ENCODE assay signal across 9 cellular contexts in the genomic region with DNA sequence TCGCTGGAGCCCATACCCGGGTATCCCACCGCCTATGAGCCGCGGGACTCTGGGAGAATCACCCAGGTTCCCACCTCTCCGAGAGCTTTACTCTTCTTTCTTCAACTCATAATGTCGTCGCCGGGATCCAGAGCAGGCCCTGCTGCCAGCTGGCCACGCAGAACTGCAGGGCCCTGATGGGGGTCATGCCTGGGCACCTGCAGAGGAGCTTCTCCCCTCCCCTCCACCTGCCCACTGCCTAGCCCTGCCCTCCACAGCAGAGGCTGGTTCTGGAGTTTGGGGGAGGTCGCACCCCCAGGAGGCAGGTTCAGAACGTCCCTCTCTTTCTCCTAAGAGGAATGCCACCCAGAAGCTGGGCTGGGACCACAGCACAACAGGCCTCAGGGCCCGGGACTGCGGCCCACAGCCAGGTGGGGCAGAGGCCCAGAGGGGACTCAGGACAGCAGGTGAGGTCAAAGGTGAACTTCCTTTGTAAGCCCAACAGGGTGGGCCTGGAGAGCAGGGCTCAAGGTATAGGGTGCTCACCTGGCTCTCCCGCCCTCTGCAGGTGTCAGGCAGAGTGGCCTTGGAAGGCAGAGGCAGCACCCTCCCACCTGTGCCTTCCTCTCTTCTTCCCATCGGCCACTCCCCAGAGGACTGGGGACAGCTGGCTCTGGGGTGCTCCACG. TPM values are rescaled to one million over a fixed set of nuclear protein-coding genes. Genes with fewer than 3 reads are reported as not detected.
DNase-seq lines count a peak whose midpoint lies in the region; ATAC-seq, FAIRE-seq and TF ChIP-seq lines count a peak whose summit lies in the region.
"Had no signal": no experiment of that assay in that cellular context is flagged by ENCODE, and none has a peak within 500 bp of the region (broad histone marks: within the 10 kb centered on the region; RNA-seq: fewer than 3 reads in every experiment).

No MANE protein-coding gene starts in this region.

- TF ChIP-seq CTCF in Caco-2 (IDR thresholded peaks at IDR 0.05; ENCODE audit: insufficient read depth in 1 of 2, low read depth in 1 of 2, low read length in 1 of 2, severe bottlenecking in 1 of 2, unreplicated experiment in 1 of 2) (peak; percentile 26 to 77), HFFc6 (IDR thresholded peaks at IDR 0.05) (0 out of 2 replicates have a peak, but pooled peaks have one; percentile 12), astrocyte (IDR thresholded peaks at IDR 0.05; ENCODE audit: insufficient read depth, low read depth, low read length) (no peak), neutrophil (IDR thresholded peaks at IDR 0.05) (no peak), glutamatergic neuron (IDR thresholded peaks at IDR 0.05; ENCODE audit: partially characterized antibody, unreplicated experiment) (no peak)

- H3K9me3 Mint-ChIP-seq in Caco-2 (ENCODE audit: unreplicated experiment): no peaks in the 10 kb centered on the region
- no peaks in the 10 kb centered on the region for H3K9me3 Mint-ChIP-seq in HFFc6
- H3K9me3 Mint-ChIP-seq in astrocyte (ENCODE audit: unreplicated experiment): no peaks in the 10 kb centered on the region
- H3K9me3 Mint-ChIP-seq in glutamatergic neuron (ENCODE audit: unreplicated experiment): no peaks in the 10 kb centered on the region

- H3K27me3 Mint-ChIP-seq in Caco-2 (ENCODE audit: insufficient read depth, unreplicated experiment): no peaks in the 10 kb centered on the region
- H3K27me3 Mint-ChIP-seq in HFFc6 (ENCODE audit: insufficient read depth): no peaks in the 10 kb centered on the region
- H3K27me3 Mint-ChIP-seq in astrocyte (ENCODE audit: low read depth, unreplicated experiment): no peaks in the 10 kb centered on the region
- H3K27me3 Mint-ChIP-seq in glutamatergic neuron (ENCODE audit: unreplicated experiment): peaks cover 9% of the 10 kb centered on the region

- H3K4me2 ChIP-seq in astrocyte (ENCODE audit: low read length): no peak overlapping the region

- CTCF ChIA-PET in Caco-2 (lab: Charles Lee): interaction anchor here (0.6 to 3.0 kb wide), 5 partner anchors 10 to 129 kb away, joined by 3 to 23 read pairs (median 5); no protein-coding TSS in a partner anchor

- POLR2A ChIA-PET in Caco-2 (lab: Charles Lee): interaction anchor here (1.0 to 1.1 kb wide), 2 partner anchors 42 to 97 kb away, joined by 3 to 5 read pairs; partner anchors contain the start of gene NEAT1

- no peaks in the 10 kb centered on the region for H4K20me1 ChIP-seq in astrocyte (ENCODE audit: insufficient read depth, low read length)

- H3K9ac ChIP-seq in astrocyte (ENCODE audit: low read length): no peak overlapping the region

- no peak overlapping the region for H3K4me3 Mint-ChIP-seq in Caco-2 (ENCODE audit: unreplicated experiment)
- H3K4me3 Mint-ChIP-seq in HFFc6: no peak overlapping the region
- H3K4me3 Mint-ChIP-seq in astrocyte (ENCODE audit: unreplicated experiment): no peak overlapping the region
- H3K4me3 Mint-ChIP-seq in glutamatergic neuron (ENCODE audit: unreplicated experiment): no peak overlapping the region

- H3K4me3 ChIP-seq in Caco-2 (ENCODE audit: low read depth, low read length) (no peak overlapping the region), astrocyte (ENCODE audit: insufficient read depth, low read depth, low read length) (no peak overlapping the region), neutrophil (ENCODE audit: low read depth in 1 of 2, low read length in 1 of 2) (no peak overlapping the region)

- peaks cover 14% of the 10 kb centered on the region for H3K36me3 Mint-ChIP-seq in Caco-2 (ENCODE audit: insufficient read depth, unreplicated experiment)
- no peaks in the 10 kb centered on the region for H3K36me3 Mint-ChIP-seq in HFFc6 (ENCODE audit: low read depth)
- no peaks in the 10 kb centered on the region for H3K36me3 Mint-ChIP-seq in astrocyte (ENCODE audit: low read depth, unreplicated experiment)
- no peaks in the 10 kb centered on the region for H3K36me3 Mint-ChIP-seq in glutamatergic neuron (ENCODE audit: unreplicated experiment)

- H3K4me1 ChIP-seq in Caco-2 (peaks cover 51% of the 10 kb centered on the region), astrocyte (ENCODE audit: insufficient read depth, low read length) (peaks cover 27% of the 10 kb centered on the region), neutrophil (ENCODE audit: control insufficient read depth in 1 of 2, insufficient read depth in 1 of 2, low read depth in 1 of 2, low read length in 1 of 2) (peaks cover 31 to 35% of the 10 kb centered on the region in 2 experiments)

- ATAC-seq in GM18868 (IDR thresholded peaks at IDR 0.05; ENCODE audit: unreplicated experiment): no peak
- ATAC-seq in HG02852 (IDR thresholded peaks at IDR 0.05; ENCODE audit: unreplicated experiment): no peak

- FAIRE-seq in astrocyte (lab: Jason Lieb, UNC): no peak

- H3K27ac Mint-ChIP-seq in Caco-2 (ENCODE audit: unreplicated experiment): peak overlapping the region; percentile 90
- H3K27ac Mint-ChIP-seq in HFFc6: 0 out of 2 replicates have a peak overlapping the region, but pooled peaks have one; percentile 40
- H3K27ac Mint-ChIP-seq in astrocyte (ENCODE audit: unreplicated experiment): peak overlapping the region; percentile 47
- H3K27ac Mint-ChIP-seq in glutamatergic neuron (ENCODE audit: unreplicated experiment): no peak overlapping the region

- H3K9me3 ChIP-seq in Caco-2 (no peaks in the 10 kb centered on the region), astrocyte (ENCODE audit: insufficient read depth, low read depth, low read length) (no peaks in the 10 kb centered on the region), neutrophil (no peaks in the 10 kb centered on the region)

- intact Hi-C loops in Caco-2 (cut with micrococcal nuclease; ENCODE audit: unreplicated experiment): loop anchor here (1.0 kb wide), 1 partner anchor 14 kb away; no protein-coding TSS in a partner anchor

- DNase-seq in Caco-2 (peak; percentile 74 to 87), HFFc6 (no peak), astrocyte (ENCODE audit: low read depth) (no peak), glutamatergic neuron (no peak), HuH-7 (ENCODE audit: low spot score) (no peak)
- DNase-seq: effector memory CD4-positive, alpha-beta T cell had no signal

- H3K36me3 ChIP-seq in Caco-2 (ENCODE audit: control insufficient read depth, insufficient read depth, low read length) (no peaks in the 10 kb centered on the region), astrocyte (ENCODE audit: insufficient read depth, low read length) (no peaks in the 10 kb centered on the region), neutrophil (peaks cover 5% of the 10 kb centered on the region)

- H3K79me2 ChIP-seq in astrocyte (ENCODE audit: insufficient read depth, low read length): no peaks in the 10 kb centered on the region

- H3K27me3 ChIP-seq in Caco-2 (replicated peaks; ENCODE audit: control insufficient read depth, insufficient read depth, low read length) (no peaks in the 10 kb centered on the region), astrocyte (ENCODE audit: insufficient read depth, low read length) (no peaks in the 10 kb centered on the region), neutrophil (no peaks in the 10 kb centered on the region)

- no TSS peak for BruUV-seq in Caco-2 (replicated peaks; lab: Mats Ljungman, UMichigan)

- H3K4me1 Mint-ChIP-seq in Caco-2 (ENCODE audit: low read depth, unreplicated experiment) (peaks cover 28% of the 10 kb centered on the region), HFFc6 (ENCODE audit: low read depth) (peaks cover 42% of the 10 kb centered on the region), astrocyte (ENCODE audit: low read depth, unreplicated experiment) (peaks cover 34% of the 10 kb centered on the region), glutamatergic neuron (ENCODE audit: low read depth, unreplicated experiment) (peaks cover 6% of the 10 kb centered on the region)

- H2AFZ ChIP-seq in astrocyte (ENCODE audit: low read depth, low read length): no peak overlapping the region

- H3K27ac ChIP-seq in astrocyte (ENCODE audit: low read depth, low read length): no peak overlapping the region
- peak overlapping the region; percentile 100 for H3K27ac ChIP-seq in neutrophil

RNA-seq across cellular contexts. Expression of gene SLC25A45, which starts 1.9 kb away (rescaled TPM):
- total RNA-seq in Caco-2 (2022) (8.1 and 8.5 TPM in 2 replicates), astrocyte (1.9 and 2.6 TPM in 2 replicates), glutamatergic neuron (ENCODE audit: unreplicated experiment) (0.25 TPM)
- total RNA-seq in HFFc6 (2021; fragmentation: NEBNext Ultra II Directional; extraction: Animal tissue kit (Norgen Biotek cat#: 25700)): 1 to 10 TPM; 4.9 to 8.9 (median 5.8) TPM

RNA-seq across cellular contexts. Expression of gene FRMD8, which starts 5.8 kb away (rescaled TPM):
- total RNA-seq in Caco-2 (2022) (35.1 and 38.2 TPM in 2 replicates), astrocyte (61.2 and 76.3 TPM in 2 replicates), glutamatergic neuron (ENCODE audit: unreplicated experiment) (11.1 TPM)
- 10 to 100 TPM; 22.4 to 28.5 (median 27.1) TPM for total RNA-seq in HFFc6 (2021; fragmentation: NEBNext Ultra II Directional; extraction: Animal tissue kit (Norgen Biotek cat#: 25700))

RNA-seq across cellular contexts. Expression of gene TIGD3, which starts 26.0 kb away (rescaled TPM):
- total RNA-seq in Caco-2 (2022) (3.0 and 3.2 TPM in 2 replicates), astrocyte (0.20 and 0.29 TPM in 2 replicates), glutamatergic neuron (ENCODE audit: unreplicated experiment) (3.8 TPM)
- total RNA-seq in HFFc6 (2021; fragmentation: NEBNext Ultra II Directional; extraction: Animal tissue kit (Norgen Biotek cat#: 25700)): under 1 TPM in 2 of 6 experiments, not detected in 4; 0.12 to 0.13 TPM

RNA-seq across cellular contexts. Expression of gene NEAT1, which starts 42.0 kb away (rescaled TPM):
- total RNA-seq in Caco-2 (2022): 235 and 254 TPM in 2 replicates
- 100 to 1,000 TPM; 185 to 250 (median 213) TPM for total RNA-seq in HFFc6 (2021; fragmentation: NEBNext Ultra II Directional; extraction: Animal tissue kit (Norgen Biotek cat#: 25700))
- total RNA-seq in astrocyte: 202 and 317 TPM in 2 replicates
- 107 TPM for total RNA-seq in glutamatergic neuron (ENCODE audit: unreplicated experiment)

RNA-seq across cellular contexts. Expression of gene DPF2, which starts 46.9 kb away (rescaled TPM):
- total RNA-seq in Caco-2 (2022): 64.2 and 65.3 TPM in 2 replicates
- 10 to 100 TPM; 55.4 to 64.3 (median 61.7) TPM for total RNA-seq in HFFc6 (2021; fragmentation: NEBNext Ultra II Directional; extraction: Animal tissue kit (Norgen Biotek cat#: 25700))
- 58.5 and 66.4 TPM in 2 replicates for total RNA-seq in astrocyte
- 121 TPM for total RNA-seq in glutamatergic neuron (ENCODE audit: unreplicated experiment)

Comparison
In these comparisons a context has a peak if more than half of its experiments do, and no peak if none do; other contexts are left out.
1. DNase-seq: peak in Caco-2 (2 of 2); none in HFFc6 (single experiment), astrocyte (single experiment), glutamatergic neuron (single experiment) and HuH-7 (single experiment).
2. CTCF ChIP-seq: peak in Caco-2 (2 of 2) and HFFc6 (single experiment); none in astrocyte (single experiment), neutrophil (single experiment) and glutamatergic neuron (single experiment).